26 cellular contexts compared by ENCODE assay signal in genomic region chr9:136316896-136317676, GRCh38. TPM values are rescaled to one million over a fixed set of nuclear protein-coding genes. Genes with fewer than 3 reads are reported as not detected.
DNase-seq lines count a peak whose midpoint lies in the region; ATAC-seq and TF ChIP-seq lines count a peak whose summit lies in the region.
"Had no signal": no experiment of that assay in that cellular context is flagged by ENCODE, and none has a peak within 500 bp of the region (broad histone marks: within the 10 kb centered on the region; RNA-seq: fewer than 3 reads in every experiment).

No MANE protein-coding gene starts in this region.

- WGBS in transverse colon (ENCODE audit: low coverage in 1 of 2), 2 donors = 91% methylated on average over 13 of the region's 13 CpGs; no CpG with 5 or more reads in 1 of the 2 donors

- intact Hi-C loops in transverse colon (cut with DNase I; ENCODE audit: low total_unique reads) = no loop called here

- H3K4me3 ChIP-seq in BLaER1 = peak overlapping the region; percentile 54; the same call in 1 of the 2 replicates
- H3K4me3 ChIP-seq in transverse colon = no peak overlapping the region
- H3K4me3 ChIP-seq: cardiac muscle cell, heart right ventricle, PC-9, psoas muscle, SJCRH30, skin epidermis, tibial nerve had no signal

- H3K27me3 ChIP-seq in BLaER1 (no peaks in the 10 kb centered on the region), transverse colon (no peaks in the 10 kb centered on the region)
- H3K27me3 ChIP-seq: cardiac muscle cell, SJCRH30, tibial nerve had no signal

- H3K4me2 ChIP-seq in BLaER1 = peak overlapping the region; percentile 98
- H3K4me2 ChIP-seq: PC-9 had no signal

- peaks cover 25% of the 10 kb centered on the region for H3K9me3 ChIP-seq in BLaER1
- H3K9me3 ChIP-seq in transverse colon = peaks cover 0 to 5% of the 10 kb centered on the region in 2 donors

- peaks cover 25% of the 10 kb centered on the region for H3K36me3 Mint-ChIP-seq in effector memory CD8-positive, alpha-beta T cell (ENCODE audit: insufficient read depth)
- H3K36me3 Mint-ChIP-seq in activated CD4-positive, alpha-beta memory T cell treated with anti-CD3 and anti-CD28 coated beads, Interleukin-2, amount 10 ng/mL, durations not matched to agents 7 days and 5 days (ENCODE audit: low read depth) = peaks cover 9% of the 10 kb centered on the region

- DNase-seq in NCI-H1694 (lab: John Stamatoyannopoulos, UW) (peak; percentile 45), transverse colon (no peak), NCI-H526 (lab: John Stamatoyannopoulos, UW) (no peak)
- no peak for DNase-seq in effector memory CD8-positive, alpha-beta T cell
- no peak for DNase-seq in activated CD4-positive, alpha-beta memory T cell treated with anti-CD3 and anti-CD28 coated beads, Interleukin-2, amount 10 ng/mL, durations not matched to agents 7 days and 5 days
- DNase-seq: ACHN; activated CD4-positive, alpha-beta T cell treated with anti-CD3 and anti-CD28 coated beads, Interleukin-2, amount 50 U/mL, for 48 hours; activated T-cell treated with anti-CD3 and anti-CD28 coated beads for 4 hours; DMS153; GDM1; HFFc6; NCI-H1417 treated with DMSO at 0.1 percent for 48 hours; PC-9; psoas muscle; SJCRH30; stimulated activated CD4-positive, alpha-beta T cell treated with anti-CD3 and anti-CD28 coated beads, Interleukin-2, amount 100 ng/mL, for 24 hours; stimulated activated naive CD4-positive, alpha-beta T cell treated with Interleukin-2 at 50 U/mL for 16 hours; T-helper 17 cell had no signal

- no peak for TF ChIP-seq EP300 in transverse colon (IDR thresholded peaks at IDR 0.05; ENCODE audit: low read depth)

- CTCF ChIA-PET in activated CD4-positive, alpha-beta memory T cell treated with anti-CD3 and anti-CD28 coated beads, Interleukin-2, amount 10 ng/mL, durations not matched to agents 7 days and 5 days (lab: Charles Lee) = no interaction called here

- H3K4me1 ChIP-seq in BLaER1 (peaks cover 69% of the 10 kb centered on the region), transverse colon (no peaks in the 10 kb centered on the region)
- H3K4me1 ChIP-seq: heart right ventricle, psoas muscle, SJCRH30, tibial nerve had no signal

- peak overlapping the region; percentile 96 for H3K27ac ChIP-seq in BLaER1
- no peak overlapping the region for H3K27ac ChIP-seq in transverse colon
- H3K27ac ChIP-seq: C4-2B, cardiac muscle cell, heart right ventricle, PC-9, psoas muscle, SJCRH30, skin epidermis, tibial nerve, VCaP had no signal

- H3K9me3 Mint-ChIP-seq in effector memory CD8-positive, alpha-beta T cell = peaks cover 17 to 22% of the 10 kb centered on the region in 2 donors
- peaks cover 23% of the 10 kb centered on the region for H3K9me3 Mint-ChIP-seq in activated CD4-positive, alpha-beta memory T cell treated with anti-CD3 and anti-CD28 coated beads, Interleukin-2, amount 10 ng/mL, durations not matched to agents 7 days and 5 days

- no peaks in the 10 kb centered on the region for H4K20me1 ChIP-seq in BLaER1

- peak overlapping the region; percentile 81 for H3K9ac ChIP-seq in BLaER1

- H3K4me3 Mint-ChIP-seq in effector memory CD8-positive, alpha-beta T cell = peak overlapping the region; percentile 65 to 71
- H3K4me3 Mint-ChIP-seq in activated CD4-positive, alpha-beta memory T cell treated with anti-CD3 and anti-CD28 coated beads, Interleukin-2, amount 10 ng/mL, durations not matched to agents 7 days and 5 days = no peak overlapping the region
- H3K4me3 Mint-ChIP-seq: dendritic cell treated with granulocyte-macrophage colony-stimulating factor and Interleukin-4, amounts not matched to agents 40 ng/mL and 50 ng/mL, for 4 days; HFFc6; T-helper 17 cell had no signal

- peaks cover 16 to 20% of the 10 kb centered on the region in 2 donors for H3K4me1 Mint-ChIP-seq in effector memory CD8-positive, alpha-beta T cell (ENCODE audit: low read depth in 2 of 2)
- H3K4me1 Mint-ChIP-seq in activated CD4-positive, alpha-beta memory T cell treated with anti-CD3 and anti-CD28 coated beads, Interleukin-2, amount 10 ng/mL, durations not matched to agents 7 days and 5 days = peaks cover 2% of the 10 kb centered on the region
- H3K4me1 Mint-ChIP-seq: T-helper 17 cell had no signal

- H3K27me3 Mint-ChIP-seq in effector memory CD8-positive, alpha-beta T cell = no peaks in the 10 kb centered on the region
- H3K27me3 Mint-ChIP-seq in activated CD4-positive, alpha-beta memory T cell treated with anti-CD3 and anti-CD28 coated beads, Interleukin-2, amount 10 ng/mL, durations not matched to agents 7 days and 5 days = no peaks in the 10 kb centered on the region
- H3K27me3 Mint-ChIP-seq: dendritic cell treated with granulocyte-macrophage colony-stimulating factor and Interleukin-4, amounts not matched to agents 40 ng/mL and 50 ng/mL, for 4 days; T-helper 17 cell had no signal

- in situ Hi-C loops in transverse colon (cut with MboI; ENCODE audit: low pct_ligation_motif_present in 1 of 4, low pct_unique_long_range_greater_than_20kb in 1 of 4, low sequenced_read_pairs in 3 of 4) = no loop called here

- no peak for ATAC-seq in effector memory CD8-positive, alpha-beta T cell (replicated peaks)
- ATAC-seq: heart right ventricle, psoas muscle, T-helper 17 cell had no signal

- H3K36me3 ChIP-seq in BLaER1 (0 out of 2 replicates have a peak, but pooled peaks cover 11% of the 10 kb centered on the region), transverse colon (no peaks in the 10 kb centered on the region)
- H3K36me3 ChIP-seq: cardiac muscle cell, heart right ventricle, SJCRH30, tibial nerve had no signal

- H3K27ac Mint-ChIP-seq in effector memory CD8-positive, alpha-beta T cell = peak overlapping the region; percentile 99
- no peak overlapping the region for H3K27ac Mint-ChIP-seq in activated CD4-positive, alpha-beta memory T cell treated with anti-CD3 and anti-CD28 coated beads, Interleukin-2, amount 10 ng/mL, durations not matched to agents 7 days and 5 days
- H3K27ac Mint-ChIP-seq: dendritic cell treated with granulocyte-macrophage colony-stimulating factor and Interleukin-4, amounts not matched to agents 40 ng/mL and 50 ng/mL, for 4 days; HFFc6; T-helper 17 cell had no signal

- POLR2A ChIA-PET in activated CD4-positive, alpha-beta memory T cell treated with anti-CD3 and anti-CD28 coated beads, Interleukin-2, amount 10 ng/mL, durations not matched to agents 7 days and 5 days (lab: Charles Lee) = no interaction called here

- no peak for TF ChIP-seq POLR2A in transverse colon (IDR thresholded peaks at IDR 0.05)

- no peak for TF ChIP-seq CTCF in transverse colon (IDR thresholded peaks at IDR 0.05)

RNA-seq across cellular contexts. Expression of gene GPSM1, which starts 10.3 kb away (rescaled TPM):
- total RNA-seq in transverse colon = 1 to 10 TPM; 2.3 to 8.6 (median 7.0) TPM
- total RNA-seq in activated CD4-positive, alpha-beta memory T cell treated with anti-CD3 and anti-CD28 coated beads, Interleukin-2, amount 10 ng/mL, durations not matched to agents 7 days and 5 days = 1 to 10 TPM; 6.0 to 6.5 TPM

RNA-seq across cellular contexts. Expression of gene CCDC187, which starts 13.2 kb away (rescaled TPM):
- total RNA-seq in transverse colon = 1 to 10 TPM in 1 of 4 donors, under 1 TPM in 2, not detected in 1; 0.40 to 1.1 (median 0.41) TPM
- total RNA-seq in activated CD4-positive, alpha-beta memory T cell treated with anti-CD3 and anti-CD28 coated beads, Interleukin-2, amount 10 ng/mL, durations not matched to agents 7 days and 5 days = not detected
- total RNA-seq: HFFc6, psoas muscle, SJCRH30 had no signal

RNA-seq across cellular contexts. Expression of gene DNLZ, which starts 46.5 kb away (rescaled TPM):
- 10 to 100 TPM in 2 of 4 donors, 1 to 10 TPM in 2; 6.7 to 17.3 (median 10.4) TPM for total RNA-seq in transverse colon
- 10 to 100 TPM; 11.5 TPM for total RNA-seq in activated CD4-positive, alpha-beta memory T cell treated with anti-CD3 and anti-CD28 coated beads, Interleukin-2, amount 10 ng/mL, durations not matched to agents 7 days and 5 days

RNA-seq across cellular contexts. Expression of gene CARD9, which starts 56.4 kb away (rescaled TPM):
- total RNA-seq in transverse colon = 1 to 10 TPM; 1.1 to 5.6 (median 2.0) TPM
- 1 to 10 TPM in 1 of 2 experiments, under 1 TPM in 1; 0.55 to 1.3 TPM for total RNA-seq in activated CD4-positive, alpha-beta memory T cell treated with anti-CD3 and anti-CD28 coated beads, Interleukin-2, amount 10 ng/mL, durations not matched to agents 7 days and 5 days
